ENCODE assay signal across 19 cellular contexts in genomic region chr11:57444362-57445074, GRCh38. TPM values are rescaled to one million over a fixed set of nuclear protein-coding genes. Genes with fewer than 3 reads are reported as not detected.
A peak's percentile ranks its signal among the peaks of the same experiment; 100 is the strongest.
DNase-seq lines count a peak whose midpoint lies in the region; ATAC-seq, FAIRE-seq and TF ChIP-seq lines count a peak whose summit lies in the region.
"Had no signal": no experiment of that assay in that cellular context is flagged by ENCODE, and none has a peak within 500 bp of the region (broad histone marks: within the 10 kb centered on the region; RNA-seq: fewer than 3 reads in every experiment).

No MANE protein-coding gene starts in this region.

- H3K79me2 ChIP-seq in hepatocyte, result no peaks in the 10 kb centered on the region

- peak overlapping the region; percentile 59 for H3K4me2 ChIP-seq in A549
- no peak overlapping the region for H3K4me2 ChIP-seq in hepatocyte

- TF ChIP-seq CTCF in A549 (IDR thresholded peaks at IDR 0.05) (no peak), HFFc6 (IDR thresholded peaks at IDR 0.05) (no peak), hepatocyte (IDR thresholded peaks at IDR 0.05; ENCODE audit: poor library complexity) (no peak), brain microvascular endothelial cell (IDR thresholded peaks at IDR 0.05; ENCODE audit: low read depth, low read length, missing control alignments) (no peak)

- peak in 1 of 2 experiments; percentile 9; a peak in 2 of 5 replicates for TF ChIP-seq RAD21 in A549 (conservative IDR thresholded peaks at IDR 0.05 in 1 of 2, IDR thresholded peaks at IDR 0.05 in 1 of 2)

- no peak for TF ChIP-seq POLR2A in A549 (IDR thresholded peaks at IDR 0.05; ENCODE audit: low read length)

- H3K36me3 Mint-ChIP-seq in HFFc6 (ENCODE audit: low read depth), result no peaks in the 10 kb centered on the region
- no peaks in the 10 kb centered on the region for H3K36me3 Mint-ChIP-seq in activated CD4-positive, alpha-beta T cell treated with anti-CD3 and anti-CD28 coated beads for 36 hours (ENCODE audit: low read depth)

- POLR2A ChIA-PET in A549 (lab: Yijun Ruan, JAX), result interaction anchor here (0.5 kb wide), 1 partner anchor 85 kb away, joined by 3 read pairs; no protein-coding TSS in a partner anchor
- POLR2A ChIA-PET in activated CD4-positive, alpha-beta T cell treated with anti-CD3 and anti-CD28 coated beads for 36 hours (lab: Charles Lee), result no interaction called here

- H4K20me1 ChIP-seq in hepatocyte (ENCODE audit: insufficient read depth, poor library complexity, severe bottlenecking), result no peaks in the 10 kb centered on the region

- ATAC-seq in A549, result peak; percentile 84 to 87
- no peak for ATAC-seq in activated CD4-positive, alpha-beta T cell treated with anti-CD3 and anti-CD28 coated beads for 36 hours

- H3K4me3 ChIP-seq in A549, result no peak overlapping the region
- no peak overlapping the region for H3K4me3 ChIP-seq in hepatocyte
- no peak overlapping the region for H3K4me3 ChIP-seq in brain microvascular endothelial cell (ENCODE audit: low read depth, low read length)
- H3K4me3 ChIP-seq: cardiac muscle cell, upper lobe of left lung had no signal

- H3K27ac Mint-ChIP-seq in HFFc6, result 0 out of 2 replicates have a peak overlapping the region, but pooled peaks have one; percentile 22
- H3K27ac Mint-ChIP-seq in activated CD4-positive, alpha-beta T cell treated with anti-CD3 and anti-CD28 coated beads for 36 hours, result no peak overlapping the region
- H3K27ac Mint-ChIP-seq: activated CD4-positive, alpha-beta T cell treated with anti-CD3 and anti-CD28 coated beads, Interleukin-2, amount 10 ng/mL, durations not matched to agents 24 days and 14 days; CD4-positive, alpha-beta T cell; nephron had no signal

- peaks cover 11% of the 10 kb centered on the region for H3K4me1 Mint-ChIP-seq in HFFc6 (ENCODE audit: low read depth)
- no peaks in the 10 kb centered on the region for H3K4me1 Mint-ChIP-seq in activated CD4-positive, alpha-beta T cell treated with anti-CD3 and anti-CD28 coated beads for 36 hours
- H3K4me1 Mint-ChIP-seq: nephron had no signal

- no peak for FAIRE-seq in A549 (lab: Jason Lieb, UNC)
- FAIRE-seq: HTR-8/SVneo had no signal

- no peaks in the 10 kb centered on the region for H3K36me3 ChIP-seq in hepatocyte (replicated peaks; ENCODE audit: insufficient read depth, low read depth)
- no peaks in the 10 kb centered on the region for H3K36me3 ChIP-seq in brain microvascular endothelial cell (replicated peaks)
- H3K36me3 ChIP-seq: cardiac muscle cell, upper lobe of left lung had no signal

- no peak overlapping the region for H3K4me3 Mint-ChIP-seq in HFFc6
- no peak overlapping the region for H3K4me3 Mint-ChIP-seq in activated CD4-positive, alpha-beta T cell treated with anti-CD3 and anti-CD28 coated beads for 36 hours
- H3K4me3 Mint-ChIP-seq: activated CD4-positive, alpha-beta T cell treated with anti-CD3 and anti-CD28 coated beads, Interleukin-2, amount 10 ng/mL, durations not matched to agents 24 days and 14 days; CD4-positive, alpha-beta T cell; nephron had no signal

- CTCF ChIA-PET in A549 (lab: Yijun Ruan, JAX), result interaction anchor here (0.9 to 12.7 kb wide), 7 partner anchors 9 to 99 kb away, joined by 3 to 121 read pairs (median 4); partner anchors contain the start of gene RTN4RL2
- CTCF ChIA-PET in activated CD4-positive, alpha-beta T cell treated with anti-CD3 and anti-CD28 coated beads for 36 hours (lab: Charles Lee), result interaction anchor here (0.7 to 3.5 kb wide), 5 partner anchors 9 to 200 kb away, joined by 3 to 16 read pairs (median 4); no protein-coding TSS in a partner anchor

- H3K27me3 Mint-ChIP-seq in HFFc6 (ENCODE audit: insufficient read depth), result peaks cover 12% of the 10 kb centered on the region
- peaks cover 3% of the 10 kb centered on the region for H3K27me3 Mint-ChIP-seq in activated CD4-positive, alpha-beta T cell treated with anti-CD3 and anti-CD28 coated beads for 36 hours

- intact Hi-C loops in activated CD4-positive, alpha-beta T cell treated with anti-CD3 and anti-CD28 coated beads for 36 hours (cut with DNase I, micrococcal nuclease), result no loop called here

- H3K27ac ChIP-seq in A549 (peak overlapping the region; percentile 80 to 85), hepatocyte (peak overlapping the region; percentile 66), brain microvascular endothelial cell (no peak overlapping the region)
- H3K27ac ChIP-seq: cardiac muscle cell, upper lobe of left lung had no signal

- H3K9me3 ChIP-seq in A549 (no peaks in the 10 kb centered on the region; the same call in 2 of the 3 replicates), hepatocyte (ENCODE audit: low read depth) (no peaks in the 10 kb centered on the region)
- H3K9me3 ChIP-seq: upper lobe of left lung had no signal

- DNase-seq in A549 (ENCODE audit: low read depth in 1 of 2, low spot score in 1 of 2) (peak; percentile 61 to 93), HFFc6 (peak; percentile 54), T1000 (lab: John Stamatoyannopoulos, UW) (peak; percentile 22), hepatocyte (ENCODE audit: low spot score) (no peak), AG08396 (ENCODE audit: low spot score) (no peak), brain microvascular endothelial cell (no peak), NCI-H1092 treated with DMSO at 0.1 percent for 48 hours (lab: John Stamatoyannopoulos, UW) (no peak)
- no peak for DNase-seq in activated CD4-positive, alpha-beta T cell treated with anti-CD3 and anti-CD28 coated beads for 36 hours
- DNase-seq: activated CD4-positive, alpha-beta T cell treated with anti-CD3 and anti-CD28 coated beads, Interleukin-2, amount 10 ng/mL, durations not matched to agents 24 days and 14 days; activated effector memory CD4-positive, alpha-beta T cell treated with Interleukin-2 at 50 U/mL for 16 hours; CD4-positive, alpha-beta T cell; DMS53; NCI-H82; stimulated activated CD4-positive, alpha-beta T cell treated with anti-CD3 and anti-CD28 coated beads, Interleukin-1b, Interleukin-23, amount 100 ng/mL, for 48 hours; stimulated activated naive CD4-positive, alpha-beta T cell treated with Interleukin-2 at 50 U/mL for 16 hours; upper lobe of left lung had no signal

- H3K4me1 ChIP-seq in A549 (peaks cover 54% of the 10 kb centered on the region), hepatocyte (ENCODE audit: insufficient read depth) (peaks cover 4% of the 10 kb centered on the region)

- no peaks in the 10 kb centered on the region for H3K9me3 Mint-ChIP-seq in HFFc6
- H3K9me3 Mint-ChIP-seq in activated CD4-positive, alpha-beta T cell treated with anti-CD3 and anti-CD28 coated beads for 36 hours (ENCODE audit: low read depth), result no peaks in the 10 kb centered on the region
- H3K9me3 Mint-ChIP-seq: activated CD4-positive, alpha-beta T cell treated with anti-CD3 and anti-CD28 coated beads, Interleukin-2, amount 10 ng/mL, durations not matched to agents 24 days and 14 days; CD4-positive, alpha-beta T cell; nephron had no signal

- in situ Hi-C loops in brain microvascular endothelial cell (cut with HindIII; ENCODE audit: low pct_ligation_motif_present, low sequenced_read_pairs), result no loop called here

- H3K9me2 ChIP-seq in hepatocyte (replicated peaks; ENCODE audit: insufficient read depth), result no peaks in the 10 kb centered on the region

- WGBS in A549 (ENCODE audit: missing lambda C conversion rate), result 16% methylated on average over 9 of the region's 9 CpGs
- 79% methylated on average over 9 of the region's 9 CpGs for WGBS in hepatocyte (ENCODE audit: low lambda C conversion rate, missing lambda C conversion rate)

- H3K27me3 ChIP-seq in hepatocyte (no peaks in the 10 kb centered on the region), brain microvascular endothelial cell (replicated peaks) (no peaks in the 10 kb centered on the region)
- H3K27me3 ChIP-seq: upper lobe of left lung had no signal

- H2AFZ ChIP-seq in hepatocyte, result no peak overlapping the region

- peak; percentile 78 to 85; a peak in 3 of 5 replicates for TF ChIP-seq EP300 in A549 (IDR thresholded peaks at IDR 0.05)

TF ChIP-seq in A549, 52 proteins besides CTCF, POLR2A, EP300 and RAD21 (continues in another document):
- no peak for TF ChIP-seq TFCP2L1 (CRISPR knock-in tag; IDR thresholded peaks at IDR 0.05)
- peak; percentile 58; the same call in 1 of the 2 replicates for TF ChIP-seq MAX (IDR thresholded peaks at IDR 0.05)

RNA-seq across cellular contexts. Expression of gene RTN4RL2, which starts 15.8 kb away (rescaled TPM):
- polyA plus RNA-seq in A549 (2011; rRNA removed) (9.2 and 10.6 TPM in 2 replicates), A549 (2017; fragmentation: RNase III; extraction: RNeasy Plus Mini Kit Qiagen cat#74134 plus additional on column Dnase treatment) (23.7 to 27.4 TPM (median 25.8 TPM) in 3 replicates), hepatocyte (5.8 and 10.6 TPM in 2 replicates)
- polyA plus RNA-seq in A549 (2012; cell fraction: cytosol; rRNA removed), result 60.9 and 116 TPM in 2 replicates
- polyA plus RNA-seq in A549 (2012; cell fraction: nucleus; rRNA removed), result 56.5 and 87.5 TPM in 2 replicates
- 4.1 and 8.9 TPM in 2 replicates for polyA minus RNA-seq in A549 (2011; rRNA and poly(A)+ RNA removed)
- under 1 TPM; 0.09 to 0.66 (median 0.35) TPM for total RNA-seq in HFFc6 (2021; fragmentation: NEBNext Ultra II Directional; extraction: Animal tissue kit (Norgen Biotek cat#: 25700))
- 1.4 and 2.4 TPM in 2 replicates for total RNA-seq in hepatocyte
- under 1 TPM; 0.33 to 0.39 TPM for total RNA-seq in activated CD4-positive, alpha-beta T cell treated with anti-CD3 and anti-CD28 coated beads for 36 hours

RNA-seq across cellular contexts. Expression of gene SLC43A3, which starts 17.6 kb away (rescaled TPM):
- polyA plus RNA-seq in A549 (2011; rRNA removed), result 0.30 TPM in 2 replicates
- polyA plus RNA-seq in A549 (2012; cell fraction: cytosol; rRNA removed), result 0.19 and 0.30 TPM in 2 replicates
- 0.52 and 1.5 TPM in 2 replicates for polyA plus RNA-seq in A549 (2012; cell fraction: nucleus; rRNA removed)
- polyA plus RNA-seq in A549 (2017; fragmentation: RNase III; extraction: RNeasy Plus Mini Kit Qiagen cat#74134 plus additional on column Dnase treatment), result 0.12 to 0.22 TPM (median 0.13 TPM) in 3 replicates
- 0.33 and 0.83 TPM in 2 replicates for polyA minus RNA-seq in A549 (2011; rRNA and poly(A)+ RNA removed)
- total RNA-seq in HFFc6 (2021; fragmentation: NEBNext Ultra II Directional; extraction: Animal tissue kit (Norgen Biotek cat#: 25700)), result 10 to 100 TPM in 4 of 6 experiments, 1 to 10 TPM in 2; 2.1 to 18.7 (median 15.8) TPM
- 10.5 and 19.3 TPM in 2 replicates for total RNA-seq in hepatocyte
- polyA plus RNA-seq in hepatocyte, result 13.5 and 20.7 TPM in 2 replicates
- 100 to 1,000 TPM; 268 to 333 TPM for total RNA-seq in activated CD4-positive, alpha-beta T cell treated with anti-CD3 and anti-CD28 coated beads for 36 hours

RNA-seq across cellular contexts. Expression of gene PRG2, which starts 54.1 kb away (rescaled TPM):
- polyA plus RNA-seq in A549 (2011; rRNA removed), result not detected in 2 replicates
- 0.03 TPM in 1 of 2 replicates, not detected in the other for polyA plus RNA-seq in A549 (2012; cell fraction: cytosol; rRNA removed)
- polyA plus RNA-seq in A549 (2012; cell fraction: nucleus; rRNA removed), result 0.06 TPM in 1 of 2 replicates, not detected in the other
- not detected in 3 replicates for polyA plus RNA-seq in A549 (2017; fragmentation: RNase III; extraction: RNeasy Plus Mini Kit Qiagen cat#74134 plus additional on column Dnase treatment)
- not detected in 2 replicates for polyA minus RNA-seq in A549 (2011; rRNA and poly(A)+ RNA removed)
- not detected for total RNA-seq in HFFc6 (2021; fragmentation: NEBNext Ultra II Directional; extraction: Animal tissue kit (Norgen Biotek cat#: 25700))
- total RNA-seq in hepatocyte, result not detected in 2 replicates
- polyA plus RNA-seq in hepatocyte, result not detected in 2 replicates
- 1 to 10 TPM in 1 of 2 experiments, under 1 TPM in 1; 0.98 to 1.6 TPM for total RNA-seq in activated CD4-positive, alpha-beta T cell treated with anti-CD3 and anti-CD28 coated beads for 36 hours
- total RNA-seq: cardiac muscle cell had no signal
- polyA plus RNA-seq: cardiac muscle cell had no signal

Comparison
In these comparisons a context has a peak if more than half of its experiments do, and no peak if none do; other contexts are left out.
1. DNase-seq: peak in A549 (2 of 2), HFFc6 (single experiment) and T1000 (single experiment); none in hepatocyte (single experiment), AG08396 (single experiment), brain microvascular endothelial cell (single experiment), activated CD4-positive, alpha-beta T cell treated with anti-CD3 and anti-CD28 coated beads for 36 hours (single experiment) and NCI-H1092 treated with DMSO at 0.1 percent for 48 hours (single experiment).
2. RNA of gene SLC43A3, which starts 17.6 kb away (total RNA-seq): 268 to 333 TPM in activated CD4-positive, alpha-beta T cell treated with anti-CD3 and anti-CD28 coated beads for 36 hours; 10.5 to 19.3 TPM in hepatocyte and 2.1 to 18.7 TPM in HFFc6; every median in the first group is over 10 times any median in the second.